ENCODE assay signal across 9 cellular contexts in the genomic region with DNA sequence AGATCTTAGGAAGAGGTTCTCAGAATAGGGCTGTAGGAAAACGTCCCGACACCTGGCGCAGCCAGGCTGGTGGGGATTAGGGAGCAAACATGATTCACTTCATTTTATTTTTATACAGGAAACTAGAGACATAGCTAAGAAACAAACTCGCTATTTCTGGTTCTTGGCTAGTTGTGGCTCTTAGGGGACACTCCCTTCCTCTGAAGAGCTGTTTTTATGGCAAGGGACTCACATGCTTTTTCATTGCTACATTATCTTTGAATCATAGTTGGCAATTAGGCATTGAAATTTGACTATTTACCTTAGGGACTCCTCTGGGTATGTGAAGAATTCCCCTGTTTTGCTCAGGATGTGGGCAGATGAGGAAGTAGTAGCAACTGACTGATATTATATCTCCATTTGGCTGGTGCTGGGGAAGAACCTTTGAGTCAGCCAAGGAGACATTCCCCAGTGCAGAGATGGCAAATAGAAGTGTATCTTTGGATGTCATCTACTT.
DNase-seq lines count a peak whose midpoint lies in the region; ATAC-seq and TF ChIP-seq lines count a peak whose summit lies in the region.
"Had no signal": no experiment of that assay in that cellular context is flagged by ENCODE, and none has a peak within 500 bp of the region (broad histone marks: within the 10 kb centered on the region; RNA-seq: fewer than 3 reads in every experiment).

No MANE protein-coding gene starts in this region.

- H3K27ac Mint-ChIP-seq in activated naive CD4-positive, alpha-beta T cell treated with anti-CD3 and anti-CD28 coated beads for 36 hours: peak overlapping the region; percentile 93
- H3K27ac Mint-ChIP-seq in Caco-2 (ENCODE audit: unreplicated experiment): no peak overlapping the region

- TF ChIP-seq CTCF in neutrophil (IDR thresholded peaks at IDR 0.05) (no peak), Caco-2 (IDR thresholded peaks at IDR 0.05; ENCODE audit: insufficient read depth in 1 of 2, low read depth in 1 of 2, low read length in 1 of 2, severe bottlenecking in 1 of 2, unreplicated experiment in 1 of 2) (no peak)

- POLR2A ChIA-PET in Caco-2 (lab: Charles Lee): no interaction called here

- DNase-seq in CMK (ENCODE audit: low read depth): peak; percentile 17
- peak; percentile 75 for DNase-seq in activated naive CD4-positive, alpha-beta T cell treated with anti-CD3 and anti-CD28 coated beads for 36 hours
- DNase-seq in DMS79 (lab: John Stamatoyannopoulos, UW): no peak
- DNase-seq in middle frontal gyrus (ENCODE audit: extremely low spot score, low spot score): no peak
- no peak for DNase-seq in Caco-2
- DNase-seq: upper lobe of left lung had no signal

- H3K27me3 Mint-ChIP-seq in activated naive CD4-positive, alpha-beta T cell treated with anti-CD3 and anti-CD28 coated beads for 36 hours (ENCODE audit: low read depth): peaks cover 6% of the 10 kb centered on the region
- H3K27me3 Mint-ChIP-seq in Caco-2 (ENCODE audit: insufficient read depth, unreplicated experiment): peaks cover 4% of the 10 kb centered on the region

- peak; percentile 75 for ATAC-seq in GM19463 (IDR thresholded peaks at IDR 0.05; ENCODE audit: unreplicated experiment)
- peak; percentile 69 for ATAC-seq in HG03565 (IDR thresholded peaks at IDR 0.05; ENCODE audit: unreplicated experiment)

- H3K4me3 ChIP-seq in neutrophil (ENCODE audit: low read depth in 1 of 2, low read length in 1 of 2): no peak overlapping the region
- no peak overlapping the region for H3K4me3 ChIP-seq in Caco-2 (ENCODE audit: low read depth, low read length)
- H3K4me3 ChIP-seq: upper lobe of left lung had no signal

- H3K9me3 Mint-ChIP-seq in activated naive CD4-positive, alpha-beta T cell treated with anti-CD3 and anti-CD28 coated beads for 36 hours: peaks cover 20% of the 10 kb centered on the region
- H3K9me3 Mint-ChIP-seq in Caco-2 (ENCODE audit: unreplicated experiment): peaks cover 15% of the 10 kb centered on the region

- no TSS peak for BruUV-seq in Caco-2 (replicated peaks; lab: Mats Ljungman, UMichigan)

- peak overlapping the region; percentile 19 for H3K4me3 Mint-ChIP-seq in activated naive CD4-positive, alpha-beta T cell treated with anti-CD3 and anti-CD28 coated beads for 36 hours
- no peak overlapping the region for H3K4me3 Mint-ChIP-seq in Caco-2 (ENCODE audit: unreplicated experiment)

- H3K4me1 Mint-ChIP-seq in activated naive CD4-positive, alpha-beta T cell treated with anti-CD3 and anti-CD28 coated beads for 36 hours (ENCODE audit: low read depth): peaks cover 47% of the 10 kb centered on the region
- H3K4me1 Mint-ChIP-seq in Caco-2 (ENCODE audit: low read depth, unreplicated experiment): no peaks in the 10 kb centered on the region

- H3K36me3 ChIP-seq in neutrophil (no peaks in the 10 kb centered on the region), Caco-2 (ENCODE audit: control insufficient read depth, insufficient read depth, low read length) (no peaks in the 10 kb centered on the region)
- H3K36me3 ChIP-seq: upper lobe of left lung had no signal

- intact Hi-C loops in activated naive CD4-positive, alpha-beta T cell treated with anti-CD3 and anti-CD28 coated beads for 36 hours (cut with micrococcal nuclease): loop anchor here (1.0 to 2.0 kb wide), 7 partner anchors 12 to 231 kb away; no protein-coding TSS in a partner anchor
- intact Hi-C loops in Caco-2 (cut with micrococcal nuclease; ENCODE audit: unreplicated experiment): no loop called here

- CTCF ChIA-PET in activated naive CD4-positive, alpha-beta T cell treated with anti-CD3 and anti-CD28 coated beads for 36 hours (lab: Charles Lee): interaction anchor here (1.5 to 1.9 kb wide), 3 partner anchors 13 to 232 kb away, joined by 3 to 14 read pairs (median 5); a partner anchor contains a TSS
- CTCF ChIA-PET in Caco-2 (lab: Charles Lee): no interaction called here

- peaks cover 13% of the 10 kb centered on the region for H3K36me3 Mint-ChIP-seq in activated naive CD4-positive, alpha-beta T cell treated with anti-CD3 and anti-CD28 coated beads for 36 hours (ENCODE audit: low read depth)
- no peaks in the 10 kb centered on the region for H3K36me3 Mint-ChIP-seq in Caco-2 (ENCODE audit: insufficient read depth, unreplicated experiment)

- H3K9me3 ChIP-seq in neutrophil: no peaks in the 10 kb centered on the region
- H3K9me3 ChIP-seq in Caco-2: peaks cover 7% of the 10 kb centered on the region; the same call in 1 of the 2 replicates

- H3K4me1 ChIP-seq in neutrophil (ENCODE audit: control insufficient read depth in 1 of 2, insufficient read depth in 1 of 2, low read depth in 1 of 2, low read length in 1 of 2): peaks cover 34 to 36% of the 10 kb centered on the region in 2 experiments
- no peaks in the 10 kb centered on the region for H3K4me1 ChIP-seq in Caco-2

- peak overlapping the region; percentile 32 for H3K27ac ChIP-seq in neutrophil
- H3K27ac ChIP-seq: upper lobe of left lung had no signal

- H3K27me3 ChIP-seq in neutrophil: no peaks in the 10 kb centered on the region
- no peaks in the 10 kb centered on the region for H3K27me3 ChIP-seq in Caco-2 (replicated peaks; ENCODE audit: control insufficient read depth, insufficient read depth, low read length)
- H3K27me3 ChIP-seq: upper lobe of left lung had no signal

Comparison
In these comparisons a context has a peak if more than half of its experiments do, and no peak if none do; other contexts are left out.
1. DNase-seq: peak in CMK (single experiment) and activated naive CD4-positive, alpha-beta T cell treated with anti-CD3 and anti-CD28 coated beads for 36 hours (single experiment); none in DMS79 (single experiment), middle frontal gyrus (single experiment) and Caco-2 (0 of 2).